ENCODE assay signal across 1 cellular context in genomic region chr14:58331111-58331510, GRCh38.
TF ChIP-seq lines count a peak whose summit lies in the region.

No MANE protein-coding gene starts in this region.

TF ChIP-seq in GM12878, 131 proteins besides CTCF, POLR2A, EP300 and RAD21 (continued from another document):
- TF ChIP-seq SKIL (IDR thresholded peaks at IDR 0.05; ENCODE audit: low read depth, poor library complexity, severe bottlenecking): peak; percentile 66
- no peak for TF ChIP-seq HSF1 (IDR thresholded peaks at IDR 0.05; ENCODE audit: low read depth, low read length)
- TF ChIP-seq RBBP5 (conservative IDR thresholded peaks at IDR 0.05): no peak
- TF ChIP-seq TBL1XR1 (IDR thresholded peaks at IDR 0.05; ENCODE audit: low read depth, low read length): no peak
- peak; percentile 78 for TF ChIP-seq YY1 (IDR thresholded peaks at IDR 0.05; ENCODE audit: low read depth, low read length)
- no peak for TF ChIP-seq ZZZ3 (IDR thresholded peaks at IDR 0.05; ENCODE audit: control insufficient read depth, insufficient read length, low read depth)
- TF ChIP-seq IKZF1 (conservative IDR thresholded peaks at IDR 0.05): no peak
- no peak for TF ChIP-seq ZNF592 (IDR thresholded peaks at IDR 0.05)
- peak; percentile 47; the same call in 1 of the 2 replicates for TF ChIP-seq POLR2AphosphoS5 (IDR thresholded peaks at IDR 0.05; ENCODE audit: low read length)
- TF ChIP-seq RUNX3 (IDR thresholded peaks at IDR 0.05; ENCODE audit: low read length): 0 out of 2 replicates have a peak, but pooled peaks have one; percentile 22
- no peak for TF ChIP-seq SMARCA5 (IDR thresholded peaks at IDR 0.05)
- TF ChIP-seq SMAD1 (IDR thresholded peaks at IDR 0.05; ENCODE audit: low read depth, partially characterized antibody): peak; percentile 98
- TF ChIP-seq SIN3A (IDR thresholded peaks at IDR 0.05; ENCODE audit: low read depth, low read length): 0 out of 2 replicates have a peak, but pooled peaks have one; percentile 37
- TF ChIP-seq SREBF2 (IDR thresholded peaks at IDR 0.05; ENCODE audit: low read length): no peak
- no peak for TF ChIP-seq SIX5 (IDR thresholded peaks at IDR 0.05; ENCODE audit: low read depth, low read length, severe bottlenecking)
- peak; percentile 60; the same call in 1 of the 2 replicates for TF ChIP-seq ZNF384 (IDR thresholded peaks at IDR 0.05; ENCODE audit: borderline replicate concordance, low read depth, low read length)
